In genomic region chr3:15679306-15679705, GRCh38 we compare ENCODE assay signal across 23 cellular contexts.
"Had no signal": no experiment of that assay in that cellular context is flagged by ENCODE, and none has a peak within 500 bp of the region (broad histone marks: within the 10 kb centered on the region; RNA-seq: fewer than 3 reads in every experiment).

No MANE protein-coding gene starts in this region.

- H3K27ac Mint-ChIP-seq: activated CD8-positive, alpha-beta T cell treated with anti-CD3 and anti-CD28 coated beads for 36 hours; activated naive CD8-positive, alpha-beta T cell treated with anti-CD3 and anti-CD28 coated beads, Interleukin-2, amount 10 ng/mL, durations not matched to agents 7 days and 5 days; activated T-helper 2 cell treated with anti-CD3 and anti-CD28 coated beads, Interferon-gamma antibody, Interleukin-2, Interleukin-4, amounts not matched to agents 10 μg/mL and 5 μg/mL and 100 μg/mL, durations not matched to agents 14 hours and 24 hours and 36 hours had no signal

- H3K4me1 Mint-ChIP-seq: activated naive CD8-positive, alpha-beta T cell treated with anti-CD3 and anti-CD28 coated beads, Interleukin-2, amount 10 ng/mL, durations not matched to agents 7 days and 5 days had no signal

- H3K4me3 Mint-ChIP-seq: activated CD8-positive, alpha-beta T cell treated with anti-CD3 and anti-CD28 coated beads for 36 hours; activated naive CD8-positive, alpha-beta T cell treated with anti-CD3 and anti-CD28 coated beads, Interleukin-2, amount 10 ng/mL, durations not matched to agents 7 days and 5 days had no signal

- H3K27me3 Mint-ChIP-seq: activated CD8-positive, alpha-beta T cell treated with anti-CD3 and anti-CD28 coated beads for 36 hours; activated naive CD8-positive, alpha-beta T cell treated with anti-CD3 and anti-CD28 coated beads, Interleukin-2, amount 10 ng/mL, durations not matched to agents 7 days and 5 days had no signal

- H3K9me3 Mint-ChIP-seq: activated CD8-positive, alpha-beta T cell treated with anti-CD3 and anti-CD28 coated beads for 36 hours; activated naive CD8-positive, alpha-beta T cell treated with anti-CD3 and anti-CD28 coated beads, Interleukin-2, amount 10 ng/mL, durations not matched to agents 7 days and 5 days; activated T-helper 2 cell treated with anti-CD3 and anti-CD28 coated beads, Interferon-gamma antibody, Interleukin-2, Interleukin-4, amounts not matched to agents 10 μg/mL and 5 μg/mL and 100 μg/mL, durations not matched to agents 14 hours and 24 hours and 36 hours had no signal

- DNase-seq: activated CD4-positive, alpha-beta T cell treated with anti-CD3 and anti-CD28 coated beads for 4 hours; activated CD8-positive, alpha-beta T cell treated with anti-CD3 and anti-CD28 coated beads for 36 hours; activated naive CD4-positive, alpha-beta T cell treated with anti-CD3 and anti-CD28 coated beads, Interleukin-2, amount 50 U/mL, for 16 hours; activated naive CD8-positive, alpha-beta T cell treated with anti-CD3 and anti-CD28 coated beads, Interleukin-2, amount 10 ng/mL, durations not matched to agents 7 days and 5 days; activated T-cell treated with anti-CD3 and anti-CD28 coated beads, Interleukin-2, amount 50 U/mL, for 48 hours; adrenal gland; anterior cingulate cortex; cerebellar nuclear complex; MG63; MV-4-11; NCI-H1092 treated with DMSO at 0.1 percent for 48 hours; NCI-H1417 treated with DMSO at 0.1 percent for 48 hours; NCI-H1694 treated with DMSO at 0.1 percent for 48 hours; NCI-H2029 treated with DMSO at 0.1 percent for 48 hours; NCI-H345; NCI-H510A; NCI-H69; NK-92 treated with Interleukin-12 subunit alpha and Interleukin-12 subunit beta, amount 100 ng/mL, for 24 hours; PC-3; SIG-M5; T-helper 2 cell; T1000 had no signal
